In genomic region chr9:68851657-68852056, GRCh38 we compare ENCODE assay signal across 2 cellular contexts.
TF ChIP-seq lines count a peak whose summit lies in the region.

No MANE protein-coding gene starts in this region.

TF ChIP-seq in K562, 482 proteins besides CTCF, POLR2A, EP300 and RAD21 (continued from another document):
- TF ChIP-seq ATF3 (IDR thresholded peaks at IDR 0.05) = peak; percentile 56
- no peak for TF ChIP-seq ATF3 (CRISPR knock-in tag; conservative IDR thresholded peaks at IDR 0.05)
- no peak for TF ChIP-seq TCF3 (CRISPR knock-in tag; IDR thresholded peaks at IDR 0.05)
- no peak for TF ChIP-seq RFX5 (IDR thresholded peaks at IDR 0.05; ENCODE audit: low read depth, low read length)

TF ChIP-seq in HepG2, 621 proteins besides CTCF, POLR2A, EP300 and RAD21 (continued from another document):
- TF ChIP-seq ATF4 (CRISPR knock-in tag; IDR thresholded peaks at IDR 0.05) (no peak), NR3C1 (CRISPR knock-in tag; IDR thresholded peaks at IDR 0.05) (no peak), MAF1 (CRISPR knock-in tag; IDR thresholded peaks at IDR 0.05; ENCODE audit: borderline replicate concordance) (no peak), FOSL1 (CRISPR knock-in tag; IDR thresholded peaks at IDR 0.05; ENCODE audit: borderline replicate concordance) (no peak), SAFB2 (CRISPR knock-in tag; IDR thresholded peaks at IDR 0.05; ENCODE audit: borderline replicate concordance, low read depth) (no peak), ZNF326 (CRISPR knock-in tag; IDR thresholded peaks at IDR 0.05; ENCODE audit: borderline replicate concordance) (no peak)
